34 cellular contexts compared by ENCODE assay signal in the genomic region with DNA sequence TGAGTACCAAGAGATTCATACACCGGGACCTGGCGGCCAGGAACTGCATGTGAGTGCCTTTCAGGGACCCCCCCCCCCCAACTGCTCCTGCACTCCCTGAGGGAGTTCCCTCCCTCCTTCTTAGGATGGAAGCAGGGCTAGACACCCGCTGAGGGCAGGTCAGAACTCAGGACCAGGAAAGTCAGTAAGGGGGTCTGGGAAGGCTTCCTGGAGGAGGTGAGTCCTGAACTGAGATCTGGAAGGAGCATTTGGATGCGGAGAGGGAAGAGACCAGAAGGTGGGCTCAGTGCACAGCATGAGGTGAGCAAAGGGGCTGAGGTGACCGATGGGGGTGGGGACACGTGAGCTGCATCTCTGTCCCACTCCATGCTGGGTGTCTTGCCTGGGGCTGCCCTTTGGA. TPM values are rescaled to one million over a fixed set of nuclear protein-coding genes. Genes with fewer than 3 reads are reported as not detected.
"Had no signal": no experiment of that assay in that cellular context is flagged by ENCODE, and none has a peak within 500 bp of the region (broad histone marks: within the 10 kb centered on the region; RNA-seq: fewer than 3 reads in every experiment).

No MANE protein-coding gene starts in this region.

- H3K4me3 ChIP-seq: adrenal gland, ascending aorta, cardiac muscle cell had no signal

- DNase-seq: activated B cell treated with CpG ODN at 0.5 μM for 24 hours; activated CD4-positive, alpha-beta memory T cell treated with anti-CD3 and anti-CD28 coated beads for 36 hours; activated CD4-positive, alpha-beta T cell treated with anti-CD3 and anti-CD28 coated beads for 4 hours; activated CD4-positive, alpha-beta T cell treated with anti-CD3 and anti-CD28 coated beads, Interleukin-2, amount 10 ng/mL, durations not matched to agents 24 days and 14 days; activated CD4-positive, alpha-beta T cell treated with anti-CD3 and anti-CD28 coated beads, Interleukin-2, amount 50 U/mL, for 1 hour; activated CD4-positive, alpha-beta T cell treated with anti-CD3 and anti-CD28 coated beads, Interleukin-2, amount 50 U/mL, for 4 hours; activated CD4-positive, CD25-positive, alpha-beta regulatory T cell treated with anti-CD3 and anti-CD28 coated beads, Interleukin-2, amount 50 U/mL, for 72 hours; activated CD8-positive, alpha-beta memory T cell treated with anti-CD3 and anti-CD28 coated beads, Interleukin-2, amount 50 U/mL, for 4 hours; activated CD8-positive, alpha-beta T cell treated with anti-CD3 and anti-CD28 coated beads for 36 hours; activated effector memory CD4-positive, alpha-beta T cell treated with anti-CD3 and anti-CD28 coated beads, Interleukin-2, amount 50 U/mL, for 16 hours; activated gamma-delta T cell treated with Interleukin-2 at 50 U/mL for 16 hours; activated naive CD4-positive, alpha-beta T cell; activated naive CD4-positive, alpha-beta T cell treated with anti-CD3 and anti-CD28 coated beads for 36 hours; activated naive CD4-positive, alpha-beta T cell treated with anti-CD3 and anti-CD28 coated beads, Interleukin-2, amount 50 U/mL, for 16 hours; activated naive CD8-positive, alpha-beta T cell treated with anti-CD3 and anti-CD28 coated beads for 36 hours; activated T-cell treated with anti-CD3 and anti-CD28 coated beads for 4 hours; activated T-cell treated with anti-CD3 and anti-CD28 coated beads, Interleukin-2, amount 50 U/mL, for 1 hour; activated T-cell treated with anti-CD3 and anti-CD28 coated beads, Interleukin-2, amount 50 U/mL, for 4 hours; activated T-cell treated with anti-CD3 and anti-CD28 coated beads, Interleukin-2, amount 50 U/mL, for 72 hours; adrenal gland; amniotic stem cell; caudate nucleus; cerebellar nuclear complex; T-helper 2 cell; T-helper 9 cell had no signal

- ATAC-seq: activated CD8-positive, alpha-beta T cell treated with anti-CD3 and anti-CD28 coated beads for 36 hours; activated naive CD4-positive, alpha-beta T cell treated with anti-CD3 and anti-CD28 coated beads, Interleukin-2, amount 50 U/mL, for 72 hours; activated T-cell treated with anti-CD3 and anti-CD28 coated beads, Interleukin-2, amount 50 U/mL, for 4 hours; activated T-cell treated with anti-CD3 and anti-CD28 coated beads, Interleukin-2, amount 50 U/mL, for 72 hours; activated T-helper 17 cell treated with anti-CD3 and anti-CD28 coated beads, Interleukin-2, amount 50 U/mL, for 72 hours had no signal

- H3K27me3 ChIP-seq: adrenal gland, ascending aorta, cardiac muscle cell had no signal

- H3K9me3 Mint-ChIP-seq: activated CD4-positive, alpha-beta memory T cell treated with anti-CD3 and anti-CD28 coated beads for 36 hours; activated CD4-positive, alpha-beta T cell treated with anti-CD3 and anti-CD28 coated beads, Interleukin-2, amount 10 ng/mL, durations not matched to agents 24 days and 14 days; activated CD8-positive, alpha-beta T cell treated with anti-CD3 and anti-CD28 coated beads for 36 hours; activated naive CD4-positive, alpha-beta T cell treated with anti-CD3 and anti-CD28 coated beads for 36 hours; activated naive CD4-positive, alpha-beta T cell treated with anti-CD3 and anti-CD28 coated beads, Interleukin-2, amount 50 U/mL, for 72 hours; activated naive CD8-positive, alpha-beta T cell treated with anti-CD3 and anti-CD28 coated beads for 36 hours; activated T-cell treated with anti-CD3 and anti-CD28 coated beads, Interleukin-2, amount 50 U/mL, for 4 hours; activated T-cell treated with anti-CD3 and anti-CD28 coated beads, Interleukin-2, amount 50 U/mL, for 72 hours; activated T-helper 1 cell treated with anti-CD3 and anti-CD28 coated beads, Interleukin-12 subunit alpha, Interleukin-12 subunit beta, Interleukin-2, Interleukin-4 antibody, amounts not matched to agents 30 ng/mL and 10 ng/mL and 1 ng/mL, durations not matched to agents 14 hours and 24 hours and 36 hours; activated T-helper 17 cell treated with anti-CD3 and anti-CD28 coated beads, Interleukin-2, amount 50 U/mL, for 72 hours; brain; central memory CD8-positive, alpha-beta T cell; T-helper 2 cell treated with Interferon-gamma antibody and Interleukin-4, amounts not matched to agents 5 μg/mL and 100 μg/mL, for 36 hours had no signal

- H3K4me1 Mint-ChIP-seq: activated B cell treated with CpG ODN at 0.5 μM for 24 hours; activated CD4-positive, alpha-beta T cell treated with anti-CD3 and anti-CD28 coated beads, Interleukin-2, amount 10 ng/mL, durations not matched to agents 24 days and 14 days; activated naive CD8-positive, alpha-beta T cell treated with anti-CD3 and anti-CD28 coated beads for 36 hours; activated T-helper 17 cell treated with anti-CD3 and anti-CD28 coated beads, Interleukin-2, amount 50 U/mL, for 72 hours; brain; central memory CD8-positive, alpha-beta T cell had no signal

- H3K4me1 ChIP-seq: adrenal gland, ascending aorta had no signal

- H3K27ac ChIP-seq: adrenal gland, ascending aorta, cardiac muscle cell, VCaP had no signal

- H3K9me3 ChIP-seq: adrenal gland, ascending aorta had no signal

- H3K27me3 Mint-ChIP-seq: brain had no signal

- H3K27ac Mint-ChIP-seq: activated CD4-positive, alpha-beta memory T cell treated with anti-CD3 and anti-CD28 coated beads for 36 hours; activated CD4-positive, alpha-beta T cell treated with anti-CD3 and anti-CD28 coated beads, Interleukin-2, amount 10 ng/mL, durations not matched to agents 24 days and 14 days; activated CD8-positive, alpha-beta T cell treated with anti-CD3 and anti-CD28 coated beads for 36 hours; activated naive CD4-positive, alpha-beta T cell treated with anti-CD3 and anti-CD28 coated beads for 36 hours; activated naive CD4-positive, alpha-beta T cell treated with anti-CD3 and anti-CD28 coated beads, Interleukin-2, amount 50 U/mL, for 72 hours; activated naive CD8-positive, alpha-beta T cell treated with anti-CD3 and anti-CD28 coated beads for 36 hours; activated T-cell treated with anti-CD3 and anti-CD28 coated beads, Interleukin-2, amount 50 U/mL, for 72 hours; activated T-helper 1 cell treated with anti-CD3 and anti-CD28 coated beads, Interleukin-12 subunit alpha, Interleukin-12 subunit beta, Interleukin-2, Interleukin-4 antibody, amounts not matched to agents 30 ng/mL and 10 ng/mL and 1 ng/mL, durations not matched to agents 14 hours and 24 hours and 36 hours; activated T-helper 17 cell treated with anti-CD3 and anti-CD28 coated beads, Interleukin-2, amount 50 U/mL, for 72 hours; T-helper 2 cell treated with Interferon-gamma antibody and Interleukin-4, amounts not matched to agents 5 μg/mL and 100 μg/mL, for 36 hours had no signal

- H3K4me3 Mint-ChIP-seq: activated B cell treated with CpG ODN at 0.5 μM for 24 hours; activated CD4-positive, alpha-beta memory T cell treated with anti-CD3 and anti-CD28 coated beads for 36 hours; activated CD4-positive, alpha-beta T cell treated with anti-CD3 and anti-CD28 coated beads, Interleukin-2, amount 10 ng/mL, durations not matched to agents 24 days and 14 days; activated CD8-positive, alpha-beta T cell treated with anti-CD3 and anti-CD28 coated beads for 36 hours; activated naive CD4-positive, alpha-beta T cell treated with anti-CD3 and anti-CD28 coated beads for 36 hours; activated naive CD8-positive, alpha-beta T cell treated with anti-CD3 and anti-CD28 coated beads for 36 hours; activated T-cell treated with anti-CD3 and anti-CD28 coated beads, Interleukin-2, amount 50 U/mL, for 4 hours; activated T-cell treated with anti-CD3 and anti-CD28 coated beads, Interleukin-2, amount 50 U/mL, for 72 hours; activated T-helper 1 cell treated with anti-CD3 and anti-CD28 coated beads, Interleukin-12 subunit alpha, Interleukin-12 subunit beta, Interleukin-2, Interleukin-4 antibody, amounts not matched to agents 30 ng/mL and 10 ng/mL and 1 ng/mL, durations not matched to agents 14 hours and 24 hours and 36 hours; activated T-helper 17 cell treated with anti-CD3 and anti-CD28 coated beads, Interleukin-2, amount 50 U/mL, for 72 hours; brain; central memory CD8-positive, alpha-beta T cell; T-helper 2 cell treated with Interferon-gamma antibody and Interleukin-4, amounts not matched to agents 5 μg/mL and 100 μg/mL, for 36 hours had no signal

- H3K36me3 Mint-ChIP-seq: activated CD4-positive, alpha-beta memory T cell treated with anti-CD3 and anti-CD28 coated beads for 36 hours; activated naive CD4-positive, alpha-beta T cell treated with anti-CD3 and anti-CD28 coated beads, Interleukin-2, amount 50 U/mL, for 72 hours; activated naive CD8-positive, alpha-beta T cell treated with anti-CD3 and anti-CD28 coated beads for 36 hours had no signal

RNA-seq across cellular contexts. Expression of gene AXL, which starts 34.6 kb away (rescaled TPM):
- total RNA-seq: activated B cell treated with CpG ODN at 0.5 μM for 24 hours had no signal
